In genomic region chr1:150535511-150536281, GRCh38 we compare ENCODE assay signal across 9 cellular contexts. TPM values are rescaled to one million over a fixed set of nuclear protein-coding genes. Genes with fewer than 3 reads are reported as not detected.
DNase-seq lines count a peak whose midpoint lies in the region; TF ChIP-seq lines count a peak whose summit lies in the region.
"Had no signal": no experiment of that assay in that cellular context is flagged by ENCODE, and none has a peak within 500 bp of the region (broad histone marks: within the 10 kb centered on the region; RNA-seq: fewer than 3 reads in every experiment).

No MANE protein-coding gene starts in this region.

- no peak overlapping the region for H2AFZ ChIP-seq in fibroblast of lung (ENCODE audit: low read length)

- H3K27ac ChIP-seq in fibroblast of lung (ENCODE audit: insufficient read depth, low read length) (no peak overlapping the region), subcutaneous abdominal adipose tissue (ENCODE audit: low read depth, low read length) (peak overlapping the region; percentile 7)
- H3K27ac ChIP-seq: body of pancreas had no signal

- DNase-seq in LHCN-M2 (ENCODE audit: low read depth) (peak; percentile 47), fibroblast of lung (ENCODE audit: low read depth in 2 of 2) (peak in 1 of 2 donors; percentile 91), NCI-H128 (lab: John Stamatoyannopoulos, UW; ENCODE audit: unreplicated experiment) (no peak)
- DNase-seq in activated effector memory CD4-positive, alpha-beta T cell treated with anti-CD3 and anti-CD28 coated beads, Interleukin-2, amount 50 U/mL, for 16 hours, result no peak
- DNase-seq: body of pancreas, MV-4-11, NCI-H69 had no signal

- H3K4me3 ChIP-seq in fibroblast of lung (replicated peaks in 1 of 4; ENCODE audit: control extremely low read depth in 1 of 4, insufficient read depth in 1 of 4, low read depth in 3 of 4, low read length in 4 of 4) (no peak overlapping the region), subcutaneous abdominal adipose tissue (ENCODE audit: low read depth in 1 of 5, low read length in 5 of 5) (no peak overlapping the region)
- H3K4me3 ChIP-seq: body of pancreas had no signal

- H3K4me1 ChIP-seq in fibroblast of lung (ENCODE audit: control insufficient read depth, extremely low read depth, insufficient read depth, low read length), result peaks cover 12% of the 10 kb centered on the region
- peaks cover 7 to 39% (median 22%) of the 10 kb centered on the region in 5 donors for H3K4me1 ChIP-seq in subcutaneous abdominal adipose tissue (ENCODE audit: control insufficient read depth in 5 of 5, insufficient read depth in 5 of 5, low read length in 5 of 5)

- peak overlapping the region; percentile 44 for H3K4me2 ChIP-seq in fibroblast of lung (ENCODE audit: extremely low read depth, insufficient read depth, low read length)

- no peaks in the 10 kb centered on the region for H3K79me2 ChIP-seq in fibroblast of lung (ENCODE audit: control insufficient read depth, insufficient read depth, low read length)

- H3K9me3 ChIP-seq in fibroblast of lung (ENCODE audit: control insufficient read depth, insufficient read depth, low read depth, low read length), result no peaks in the 10 kb centered on the region
- H3K9me3 ChIP-seq in subcutaneous abdominal adipose tissue (ENCODE audit: control insufficient read depth in 5 of 5, low read length in 5 of 5), result no peaks in the 10 kb centered on the region
- H3K9me3 ChIP-seq: body of pancreas had no signal

- H3K27me3 ChIP-seq in fibroblast of lung (ENCODE audit: control insufficient read depth, insufficient read depth, low read length) (no peaks in the 10 kb centered on the region), subcutaneous abdominal adipose tissue (ENCODE audit: control insufficient read depth in 5 of 5, insufficient read depth in 4 of 5, low read length in 5 of 5) (no peaks in the 10 kb centered on the region)
- H3K27me3 ChIP-seq: body of pancreas had no signal

- H3K36me3 ChIP-seq in fibroblast of lung (ENCODE audit: control insufficient read depth, insufficient read depth, low read length), result no peaks in the 10 kb centered on the region
- no peaks in the 10 kb centered on the region for H3K36me3 ChIP-seq in subcutaneous abdominal adipose tissue (ENCODE audit: control insufficient read depth in 5 of 5, insufficient read depth in 5 of 5, low read length in 5 of 5)

- no peak for TF ChIP-seq CTCF in fibroblast of lung (conservative IDR thresholded peaks at IDR 0.05 in 1 of 2, IDR thresholded peaks at IDR 0.05 in 1 of 2; ENCODE audit: low read depth in 1 of 2, low read length in 2 of 2)

- H4K20me1 ChIP-seq in fibroblast of lung (ENCODE audit: control insufficient read depth, extremely low read depth, insufficient read depth, low read length), result no peaks in the 10 kb centered on the region

- H3K9ac ChIP-seq in fibroblast of lung (ENCODE audit: insufficient read depth, low read length) (no peak overlapping the region), subcutaneous abdominal adipose tissue (ENCODE audit: low read length in 5 of 5) (no peak overlapping the region)

RNA-seq across cellular contexts. Expression of gene ADAMTSL4, which starts 13.5 kb away (rescaled TPM):
- total RNA-seq in LHCN-M2 (2014; rRNA removed) (2.8 and 3.1 TPM in 2 replicates), fibroblast of lung (6.4 and 13.0 TPM in 2 replicates)
- polyA plus RNA-seq in LHCN-M2 (2012), result 4.8 TPM
- 7.3 and 19.8 TPM in 2 replicates for polyA plus RNA-seq in fibroblast of lung
- polyA plus RNA-seq in fibroblast of lung (2012), result 12.6 and 25.9 TPM in 2 replicates
- 16.6 and 30.2 TPM in 2 replicates for polyA minus RNA-seq in fibroblast of lung (ENCODE audit: low replicate concordance)
- total RNA-seq: activated CD8-positive, alpha-beta memory T cell treated with anti-CD3 and anti-CD28 coated beads for 36 hours had no signal

RNA-seq across cellular contexts. Expression of gene FALEC, which starts 20.1 kb away (rescaled TPM):
- total RNA-seq in LHCN-M2 (2014; rRNA removed) (not detected in 2 replicates), fibroblast of lung (0.83 and 1.0 TPM in 2 replicates)
- 0.36 TPM for polyA plus RNA-seq in LHCN-M2 (2012)
- polyA plus RNA-seq in fibroblast of lung, result 0.15 TPM in 1 of 2 replicates, not detected in the other
- not detected in 2 replicates for polyA plus RNA-seq in fibroblast of lung (2012)
- not detected in 2 replicates for polyA minus RNA-seq in fibroblast of lung (ENCODE audit: low replicate concordance)
- total RNA-seq: body of pancreas had no signal

RNA-seq across cellular contexts. Expression of gene ECM1, which starts 27.8 kb away (rescaled TPM):
- total RNA-seq in LHCN-M2 (2014; rRNA removed) (108 and 129 TPM in 2 replicates), fibroblast of lung (7.7 and 25.1 TPM in 2 replicates)
- polyA plus RNA-seq in LHCN-M2 (2012), result 222 TPM
- polyA plus RNA-seq in fibroblast of lung, result 108 and 137 TPM in 2 replicates
- 171 and 192 TPM in 2 replicates for polyA plus RNA-seq in fibroblast of lung (2012)
- polyA minus RNA-seq in fibroblast of lung (ENCODE audit: low replicate concordance), result 162 and 245 TPM in 2 replicates

RNA-seq across cellular contexts. Expression of gene MCL1, which starts 43.7 kb away (rescaled TPM):
- total RNA-seq in LHCN-M2 (2014; rRNA removed) (287 TPM in 2 replicates), fibroblast of lung (232 and 233 TPM in 2 replicates)
- polyA plus RNA-seq in LHCN-M2 (2012), result 66.7 TPM
- polyA plus RNA-seq in fibroblast of lung, result 108 and 136 TPM in 2 replicates
- polyA plus RNA-seq in fibroblast of lung (2012), result 105 and 138 TPM in 2 replicates
- polyA minus RNA-seq in fibroblast of lung (ENCODE audit: low replicate concordance), result 24.4 and 91.5 TPM in 2 replicates

RNA-seq across cellular contexts. Expression of gene TARS2, which starts 48.5 kb away (rescaled TPM):
- total RNA-seq in LHCN-M2 (2014; rRNA removed) (16.4 and 18.9 TPM in 2 replicates), fibroblast of lung (17.3 and 27.7 TPM in 2 replicates)
- polyA plus RNA-seq in LHCN-M2 (2012), result 15.0 TPM
- 7.4 and 13.3 TPM in 2 replicates for polyA plus RNA-seq in fibroblast of lung
- polyA plus RNA-seq in fibroblast of lung (2012), result 8.7 and 14.9 TPM in 2 replicates
- polyA minus RNA-seq in fibroblast of lung (ENCODE audit: low replicate concordance), result 38.5 and 64.7 TPM in 2 replicates
